ENCODE assay signal across 16 cellular contexts in genomic region chr16:66898207-66898606, GRCh38. TPM values are rescaled to one million over a fixed set of nuclear protein-coding genes. Genes with fewer than 3 reads are reported as not detected.
DNase-seq lines count a peak whose midpoint lies in the region; ATAC-seq and TF ChIP-seq lines count a peak whose summit lies in the region.
"Had no signal": no experiment of that assay in that cellular context is flagged by ENCODE, and none has a peak within 500 bp of the region (broad histone marks: within the 10 kb centered on the region; RNA-seq: fewer than 3 reads in every experiment).

No MANE protein-coding gene starts in this region.

- no peaks in the 10 kb centered on the region for H3K27me3 ChIP-seq in ascending aorta
- H3K27me3 ChIP-seq: neural progenitor cell had no signal

- no peak for ATAC-seq in GM18519 (IDR thresholded peaks at IDR 0.05; ENCODE audit: low FRiP score, unreplicated experiment)
- ATAC-seq: K562, T-cell had no signal

- H3K27ac ChIP-seq in ascending aorta: peak overlapping the region; percentile 90 to 92
- H3K27ac ChIP-seq: neural progenitor cell had no signal

- peak; percentile 25 for DNase-seq in HCEC 1CT
- peak; percentile 61 to 89 for DNase-seq in ascending aorta (ENCODE audit: low spot score in 2 of 2)
- peak; percentile 65 for DNase-seq in hepatic stellate cell (ENCODE audit: low spot score)
- peak; percentile 49 for DNase-seq in stromal cell of bone marrow (ENCODE audit: low read depth)
- DNase-seq in NOMO-1 treated with DMSO at 0.1 percent for 48 hours (lab: John Stamatoyannopoulos, UW; ENCODE audit: unreplicated experiment): no peak
- no peak for DNase-seq in NCI-H510A treated with DMSO at 0.1 percent for 48 hours (lab: John Stamatoyannopoulos, UW)
- no peak for DNase-seq in DMS79 (lab: John Stamatoyannopoulos, UW)
- DNase-seq: activated CD4-positive, alpha-beta T cell treated with anti-CD3 and anti-CD28 coated beads, Interleukin-2, amount 10 ng/mL, durations not matched to agents 7 days and 5 days; caudate nucleus; NCI-H187 treated with DMSO at 0.1 percent for 48 hours; T-cell had no signal

- H3K36me3 ChIP-seq in ascending aorta: no peaks in the 10 kb centered on the region
- H3K36me3 ChIP-seq: neural progenitor cell had no signal

- H3K4me3 ChIP-seq in ascending aorta: no peak overlapping the region
- H3K4me3 ChIP-seq: K562, neural progenitor cell had no signal

- TF ChIP-seq CTCF in ascending aorta (IDR thresholded peaks at IDR 0.05): no peak

- intact Hi-C loops in ascending aorta (cut with DNase I): no loop called here

- peaks cover 29 to 62% of the 10 kb centered on the region in 2 donors for H3K4me1 ChIP-seq in ascending aorta
- H3K4me1 ChIP-seq: neural progenitor cell had no signal

- no peaks in the 10 kb centered on the region for H3K9me3 ChIP-seq in ascending aorta

RNA-seq across cellular contexts. Expression of gene PDP2, which starts 17.9 kb away (rescaled TPM):
- 2.8 TPM for total RNA-seq in ascending aorta

RNA-seq across cellular contexts. Expression of gene CDH16, which starts 20.5 kb away (rescaled TPM):
- not detected for total RNA-seq in ascending aorta
- total RNA-seq: activated CD4-positive, alpha-beta T cell treated with anti-CD3 and anti-CD28 coated beads, Interleukin-2, amount 10 ng/mL, durations not matched to agents 7 days and 5 days; activated T-helper 2 cell treated with anti-CD3 and anti-CD28 coated beads, Interferon-gamma antibody, Interleukin-2, Interleukin-4, amounts not matched to agents 10 μg/mL and 5 μg/mL and 100 μg/mL, durations not matched to agents 14 hours and 24 hours and 36 hours; fibroblast of villous mesenchyme; K562; T-cell had no signal

RNA-seq across cellular contexts. Expression of gene RRAD, which starts 27.1 kb away (rescaled TPM):
- 54.2 TPM for total RNA-seq in ascending aorta

RNA-seq across cellular contexts. Expression of gene CIAO2B, which starts 36.0 kb away (rescaled TPM):
- total RNA-seq in ascending aorta: 255 TPM

RNA-seq across cellular contexts. Expression of gene CES2, which starts 37.1 kb away (rescaled TPM):
- 40.0 TPM for total RNA-seq in ascending aorta

Comparison
In these comparisons a context has a peak if more than half of its experiments do, and no peak if none do; other contexts are left out.
1. DNase-seq: peak in HCEC 1CT (single experiment), ascending aorta (2 of 2), hepatic stellate cell (single experiment) and stromal cell of bone marrow (single experiment); none in NOMO-1 treated with DMSO at 0.1 percent for 48 hours (single experiment), NCI-H510A treated with DMSO at 0.1 percent for 48 hours (single experiment) and DMS79 (single experiment).